23 cellular contexts compared by ENCODE assay signal in genomic region chr7:156906281-156906680, GRCh38. TPM values are rescaled to one million over a fixed set of nuclear protein-coding genes. Genes with fewer than 3 reads are reported as not detected.
DNase-seq lines count a peak whose midpoint lies in the region; ATAC-seq, FAIRE-seq and TF ChIP-seq lines count a peak whose summit lies in the region.
"Had no signal": no experiment of that assay in that cellular context is flagged by ENCODE, and none has a peak within 500 bp of the region (broad histone marks: within the 10 kb centered on the region; RNA-seq: fewer than 3 reads in every experiment).

No MANE protein-coding gene starts in this region.

- H3K36me3 Mint-ChIP-seq in MCF 10A (ENCODE audit: insufficient read depth, unreplicated experiment): no peaks in the 10 kb centered on the region
- H3K36me3 Mint-ChIP-seq: CD14-positive monocyte; CD8-positive, alpha-beta T cell had no signal

- H3K4me3 ChIP-seq in mammary epithelial cell (replicated peaks in 1 of 3; ENCODE audit: insufficient read depth in 1 of 3, low read depth in 2 of 3, low read length in 3 of 3): no peak overlapping the region
- H3K4me3 ChIP-seq in HFF-Myc (replicated peaks; ENCODE audit: low read depth, low read length): no peak overlapping the region

- no peaks in the 10 kb centered on the region for H3K9me3 ChIP-seq in mammary epithelial cell (replicated peaks; ENCODE audit: insufficient read depth, low read length)
- H3K9me3 ChIP-seq: BE2C had no signal

- in situ Hi-C loops in mammary epithelial cell (cut with MboI; ENCODE audit: low sequenced_read_pairs in 2 of 2): no loop called here

- DNase-seq in MCF 10A (ENCODE audit: unreplicated experiment): peak; percentile 58
- no peak for DNase-seq in mammary epithelial cell
- peak; percentile 90 for DNase-seq in HFF-Myc (ENCODE audit: extremely low read depth, low read depth)
- peak; percentile 10 for DNase-seq in left lobe of liver (ENCODE audit: low spot score)
- no peak for DNase-seq in stimulated activated CD8-positive, alpha-beta memory T cell treated with anti-CD3 and anti-CD28 coated beads, Interleukin-4, amount 100 ng/mL, for 48 hours
- no peak for DNase-seq in HUDEP-2 (lab: John Stamatoyannopoulos, UW; ENCODE audit: unreplicated experiment in 76 of 76)
- DNase-seq: BE2C; CD8-positive, alpha-beta T cell; COR-L47; DMS153; DMS79 treated with DMSO at 0.1 percent for 48 hours; EL; GOT3; H9 had no signal

- POLR2A ChIA-PET in MCF 10A (lab: Yijun Ruan, JAX): interaction anchor here (1.2 to 6.0 kb wide), 4 partner anchors 10 to 44 kb away, joined by 3 to 41 read pairs (median 10); partner anchors contain the start of genes LMBR1 and NOM1

- H3K4me2 ChIP-seq in mammary epithelial cell (ENCODE audit: insufficient read depth, low read depth, low read length): no peak overlapping the region

- TF ChIP-seq CTCF in MCF 10A (IDR thresholded peaks at IDR 0.05; ENCODE audit: unreplicated experiment) (no peak), mammary epithelial cell (conservative IDR thresholded peaks at IDR 0.05 in 1 of 2, IDR thresholded peaks at IDR 0.05 in 1 of 2; ENCODE audit: extremely low read depth in 1 of 2, insufficient read depth in 1 of 2, low read depth in 1 of 2, low read length in 2 of 2) (no peak), HFF-Myc (IDR thresholded peaks at IDR 0.05; ENCODE audit: low read depth, low read length, missing control alignments) (no peak)

- no peaks in the 10 kb centered on the region for H3K9me3 Mint-ChIP-seq in MCF 10A (ENCODE audit: unreplicated experiment)
- H3K9me3 Mint-ChIP-seq: CD8-positive, alpha-beta T cell; H9 had no signal

- no peak for ATAC-seq in left lobe of liver
- ATAC-seq in HG03439 (IDR thresholded peaks at IDR 0.05; ENCODE audit: unreplicated experiment): no peak
- ATAC-seq: CD8-positive, alpha-beta T cell had no signal

- BruUV-seq in MCF 10A (replicated peaks; lab: Mats Ljungman, UMichigan): no TSS peak
- BruUV-seq in mammary epithelial cell (replicated peaks; lab: Mats Ljungman, UMichigan): no TSS peak

- H3K4me3 Mint-ChIP-seq in MCF 10A (ENCODE audit: unreplicated experiment): no peak overlapping the region
- H3K4me3 Mint-ChIP-seq: CD14-positive monocyte; CD8-positive, alpha-beta T cell; H9 had no signal

- peak overlapping the region; percentile 91 for H3K27ac Mint-ChIP-seq in MCF 10A (ENCODE audit: low read depth, unreplicated experiment)
- H3K27ac Mint-ChIP-seq: CD14-positive monocyte; CD8-positive, alpha-beta T cell; H9 had no signal

- dilution Hi-C loops in mammary epithelial cell (cut with HindIII; ENCODE audit: low sequenced_read_pairs): no loop called here

- H3K79me2 ChIP-seq in mammary epithelial cell (ENCODE audit: insufficient read depth, low read length): no peaks in the 10 kb centered on the region

- intact Hi-C loops in MCF 10A (cut with micrococcal nuclease): no loop called here
- intact Hi-C loops in mammary epithelial cell (cut with micrococcal nuclease): loop anchor here (5.0 to 10.0 kb wide), 2 partner anchors 229 to 431 kb away; partner anchors contain the start of genes DNAJB6 and UBE3C

- peaks cover 28% of the 10 kb centered on the region for H3K4me1 Mint-ChIP-seq in MCF 10A (ENCODE audit: insufficient read depth, unreplicated experiment)

- H3K27me3 Mint-ChIP-seq in MCF 10A (ENCODE audit: insufficient read depth, unreplicated experiment): no peaks in the 10 kb centered on the region

- no peak overlapping the region for H3K9ac ChIP-seq in mammary epithelial cell (ENCODE audit: insufficient read depth, low read length)

- WGBS in mammary epithelial cell (ENCODE audit: low coverage, missing lambda C conversion rate): 86% methylated on average over 3 of the region's 3 CpGs

- CTCF ChIA-PET in MCF 10A (lab: Yijun Ruan, JAX): interaction anchor here (4.8 kb wide), 1 partner anchor 13 kb away, joined by 22 read pairs; the partner anchor contains the start of gene LMBR1
- CTCF ChIA-PET in mammary epithelial cell (lab: Charles Lee; ENCODE audit: low non-redundant PET): no interaction called here

- peak; percentile 18 for FAIRE-seq in endometrium (lab: Jason Lieb, UNC)
- FAIRE-seq: A204.1, D721Med, G401.6, GM12891, GM19239, HTR-8/SVneo had no signal

- no peak overlapping the region for H2AFZ ChIP-seq in mammary epithelial cell (ENCODE audit: low read depth, low read length)

- H3K27me3 ChIP-seq in mammary epithelial cell (ENCODE audit: insufficient read depth, low read length): no peaks in the 10 kb centered on the region
- H3K27me3 ChIP-seq: BE2C had no signal

- no peak overlapping the region for H3K27ac ChIP-seq in mammary epithelial cell (ENCODE audit: insufficient read depth, low read depth, low read length)

- no peaks in the 10 kb centered on the region for H4K20me1 ChIP-seq in mammary epithelial cell (ENCODE audit: insufficient read depth, low read length)

- no peaks in the 10 kb centered on the region for H3K36me3 ChIP-seq in mammary epithelial cell (ENCODE audit: insufficient read depth, low read length)
- H3K36me3 ChIP-seq: BE2C had no signal

- peaks cover 23% of the 10 kb centered on the region for H3K4me1 ChIP-seq in mammary epithelial cell (ENCODE audit: insufficient read depth, low read length)
- H3K4me1 ChIP-seq: BE2C had no signal

RNA-seq across cellular contexts. Expression of gene LMBR1, which starts 13.3 kb away (rescaled TPM):
- total RNA-seq in MCF 10A (2022): 95.6 and 105 TPM in 2 replicates
- 10 to 100 TPM; 63.7 to 65.6 TPM for total RNA-seq in mammary epithelial cell
- polyA plus RNA-seq in mammary epithelial cell: 24.1 TPM
- polyA minus RNA-seq in mammary epithelial cell: 85.6 TPM
- 28.7 TPM for total RNA-seq in left lobe of liver

RNA-seq across cellular contexts. Expression of gene NOM1, which starts 43.2 kb away (rescaled TPM):
- total RNA-seq in MCF 10A (2022) (25.9 and 34.1 TPM in 2 replicates), mammary epithelial cell (10 to 100 TPM; 13.5 to 30.2 TPM), left lobe of liver (7.2 TPM)
- polyA plus RNA-seq in mammary epithelial cell: 8.2 TPM
- polyA minus RNA-seq in mammary epithelial cell: 23.6 TPM

Comparison
In these comparisons a context has a peak if more than half of its experiments do, and no peak if none do; other contexts are left out.
1. DNase-seq: peak in MCF 10A (single experiment), HFF-Myc (single experiment) and left lobe of liver (single experiment); none in mammary epithelial cell (single experiment), stimulated activated CD8-positive, alpha-beta memory T cell treated with anti-CD3 and anti-CD28 coated beads, Interleukin-4, amount 100 ng/mL, for 48 hours (single experiment) and HUDEP-2 (0 of 76).